13 cellular contexts compared by ENCODE assay signal in genomic region chr2:165114345-165114943, GRCh38.
DNase-seq lines count a peak whose midpoint lies in the region; ATAC-seq, FAIRE-seq and TF ChIP-seq lines count a peak whose summit lies in the region.
"Had no signal": no experiment of that assay in that cellular context is flagged by ENCODE, and none has a peak within 500 bp of the region (broad histone marks: within the 10 kb centered on the region; RNA-seq: fewer than 3 reads in every experiment).

No MANE protein-coding gene starts in this region.

- in situ Hi-C loops in K562 (cut with MboI), result no loop called here

- DNase-seq in AG04449 (ENCODE audit: low read depth, low spot score) (peak; percentile 10), M059J (ENCODE audit: low read depth) (peak; percentile 75), K562 (ENCODE audit: extremely low read depth in 1 of 4, low spot score in 3 of 4) (peak in 1 of 4 experiments; percentile 11), iris pigment epithelial cell (ENCODE audit: low read depth) (peak; percentile 59), cardiac septum (ENCODE audit: low spot score) (no peak), GM10248 (ENCODE audit: extremely low spot score) (no peak)
- DNase-seq in activated naive CD4-positive, alpha-beta T cell treated with anti-CD3 and anti-CD28 coated beads, Interleukin-2, amount 50 U/mL, for 72 hours (ENCODE audit: low spot score in 2 of 2), result no peak
- DNase-seq: activated CD4-positive, alpha-beta T cell treated with anti-CD3 and anti-CD28 coated beads for 36 hours; naive thymus-derived CD4-positive, alpha-beta T cell; stomach had no signal

- no peak overlapping the region for H2AFZ ChIP-seq in K562 (ENCODE audit: low read depth, low read length)

- no peak for FAIRE-seq in K562 (lab: Jason Lieb, UNC)

- no peaks in the 10 kb centered on the region for H3K9me1 ChIP-seq in K562 (ENCODE audit: control insufficient read depth, insufficient read depth, low read length)

- H3K27me3 ChIP-seq in K562 (ENCODE audit: control insufficient read depth in 2 of 2, insufficient read depth in 2 of 2, low read length in 2 of 2), result no peaks in the 10 kb centered on the region
- H3K27me3 ChIP-seq: BLaER1, stomach had no signal

- H3K9me3 ChIP-seq in K562 (replicated peaks; ENCODE audit: control insufficient read depth, insufficient read depth, low read depth, low read length), result no peaks in the 10 kb centered on the region; the same call in 1 of the 2 replicates
- H3K9me3 ChIP-seq: BLaER1, stomach had no signal

- POLR2A ChIA-PET in AG04449 (lab: Yijun Ruan, JAX), result no interaction called here
- POLR2A ChIA-PET in K562 (lab: Yijun Ruan, JAX), result no interaction called here
- POLR2A ChIA-PET in GM10248 (lab: Yijun Ruan, JAX), result no interaction called here

- no peak for TF ChIP-seq RAD21 in K562 (CRISPR knock-in tag; conservative IDR thresholded peaks at IDR 0.05 in 1 of 2, IDR thresholded peaks at IDR 0.05 in 1 of 2)

- no peaks in the 10 kb centered on the region for H3K36me3 Mint-ChIP-seq in activated naive CD4-positive, alpha-beta T cell treated with anti-CD3 and anti-CD28 coated beads, Interleukin-2, amount 50 U/mL, for 72 hours
- H3K36me3 Mint-ChIP-seq: activated naive CD8-positive, alpha-beta T cell; naive thymus-derived CD4-positive, alpha-beta T cell had no signal

- CTCF ChIA-PET in AG04449 (lab: Yijun Ruan, JAX) (interaction anchor here (1.5 to 1.7 kb wide), 2 partner anchors 11 to 28 kb away, joined by 6 read pairs; no protein-coding TSS in a partner anchor), K562 (lab: Yijun Ruan, JAX; ENCODE audit: low intra/inter-chr PET ratio) (no interaction called here), GM10248 (lab: Yijun Ruan, JAX) (interaction anchor here (1.4 to 3.0 kb wide), 3 partner anchors 10 to 19 kb away, joined by 3 to 13 read pairs (median 4); no protein-coding TSS in a partner anchor)

- TF ChIP-seq CTCF in AG04449 (IDR thresholded peaks at IDR 0.05; ENCODE audit: insufficient read depth, low read length, missing control alignments) (no peak), K562 (IDR thresholded peaks at IDR 0.05 in 2 of 3, conservative IDR thresholded peaks at IDR 0.05 in 1 of 3; ENCODE audit: insufficient read depth in 2 of 3, low read depth in 1 of 3, low read length in 3 of 3) (no peak), GM10248 (IDR thresholded peaks at IDR 0.05; ENCODE audit: control extremely low read depth, extremely low read depth, low read depth, missing control alignments) (no peak)

- H3K4me1 ChIP-seq in K562 (replicated peaks in 1 of 2; ENCODE audit: control insufficient read depth in 2 of 2, insufficient read depth in 2 of 2, low read length in 2 of 2), result no peaks in the 10 kb centered on the region
- H3K4me1 ChIP-seq: BLaER1, stomach had no signal

- no peak for TF ChIP-seq EP300 in K562 (IDR thresholded peaks at IDR 0.05; ENCODE audit: low read length)

- peaks cover 0 to 3% of the 10 kb centered on the region in 2 donors for H3K9me3 Mint-ChIP-seq in activated naive CD4-positive, alpha-beta T cell treated with anti-CD3 and anti-CD28 coated beads, Interleukin-2, amount 50 U/mL, for 72 hours
- H3K9me3 Mint-ChIP-seq: naive thymus-derived CD4-positive, alpha-beta T cell had no signal

- H3K4me2 ChIP-seq in K562 (ENCODE audit: insufficient read depth, low read length), result no peak overlapping the region
- H3K4me2 ChIP-seq: BLaER1 had no signal

- H3K4me3 ChIP-seq in AG04449 (ENCODE audit: low read depth, low read length), result 0 out of 2 replicates have a peak overlapping the region, but pooled peaks have one; percentile 1
- H3K4me3 ChIP-seq in K562, result no peak overlapping the region
- H3K4me3 ChIP-seq: BLaER1, stomach had no signal

- no peak overlapping the region for H3K27ac ChIP-seq in K562 (ENCODE audit: extremely low read depth, low read depth, low read length)
- H3K27ac ChIP-seq: BLaER1, stomach had no signal

- no peak overlapping the region for H3K9ac ChIP-seq in K562 (ENCODE audit: insufficient read depth in 1 of 2, low read depth in 2 of 2, low read length in 2 of 2)
- H3K9ac ChIP-seq: BLaER1 had no signal

- no peak for TF ChIP-seq POLR2A in K562 (conservative IDR thresholded peaks at IDR 0.05)

- H3K27ac Mint-ChIP-seq in activated naive CD4-positive, alpha-beta T cell treated with anti-CD3 and anti-CD28 coated beads, Interleukin-2, amount 50 U/mL, for 72 hours, result no peak overlapping the region
- H3K27ac Mint-ChIP-seq: activated CD4-positive, alpha-beta T cell treated with anti-CD3 and anti-CD28 coated beads for 36 hours; activated naive CD8-positive, alpha-beta T cell; naive thymus-derived CD4-positive, alpha-beta T cell had no signal

- H4K20me1 ChIP-seq in K562 (replicated peaks; ENCODE audit: control insufficient read depth, insufficient read depth, low read length), result no peaks in the 10 kb centered on the region
- H4K20me1 ChIP-seq: BLaER1 had no signal

- intact Hi-C loops in K562 (cut with micrococcal nuclease), result no loop called here
- intact Hi-C loops in cardiac septum (cut with DNase I), result no loop called here

- ATAC-seq in K562 (no peak), HG02970 (IDR thresholded peaks at IDR 0.05; ENCODE audit: low FRiP score, unreplicated experiment) (no peak)
- no peak for ATAC-seq in activated naive CD4-positive, alpha-beta T cell treated with anti-CD3 and anti-CD28 coated beads, Interleukin-2, amount 50 U/mL, for 72 hours
- ATAC-seq: activated CD4-positive, alpha-beta T cell treated with anti-CD3 and anti-CD28 coated beads for 36 hours; naive thymus-derived CD4-positive, alpha-beta T cell had no signal

- no peaks in the 10 kb centered on the region for H3K79me2 ChIP-seq in K562 (ENCODE audit: control insufficient read depth, insufficient read depth, low read length)

- H3K36me3 ChIP-seq in K562 (ENCODE audit: control insufficient read depth, insufficient read depth, low read length), result no peaks in the 10 kb centered on the region
- H3K36me3 ChIP-seq: BLaER1, stomach had no signal

- 3% methylated on average over 4 of the region's 4 CpGs for WGBS in K562 (ENCODE audit: insufficient coverage, low coverage, missing lambda C conversion rate)

- no TSS peak for BruUV-seq in K562 (replicated peaks; lab: Mats Ljungman, UMichigan)

TF ChIP-seq in K562, 482 proteins besides CTCF, POLR2A, EP300 and RAD21:
- TF ChIP-seq JUND (IDR thresholded peaks at IDR 0.05; ENCODE audit: borderline replicate concordance, low read depth, low read length) (no peak), JUND (tag; IDR thresholded peaks at IDR 0.05; ENCODE audit: borderline replicate concordance, low read depth, low read length) (peak; percentile 63; the same call in 1 of the 3 replicates), AFF1 (IDR thresholded peaks at IDR 0.05; ENCODE audit: low read depth in 1 of 2, partially characterized antibody in 2 of 2) (no peak), FOSL1 (tag; conservative IDR thresholded peaks at IDR 0.05) (peak; percentile 71)

Comparison
In these comparisons a context has a peak if more than half of its experiments do, and no peak if none do; other contexts are left out.
1. DNase-seq: peak in AG04449 (single experiment), M059J (single experiment) and iris pigment epithelial cell (single experiment); none in cardiac septum (single experiment), activated naive CD4-positive, alpha-beta T cell treated with anti-CD3 and anti-CD28 coated beads, Interleukin-2, amount 50 U/mL, for 72 hours (0 of 2) and GM10248 (single experiment).